ENCODE assay signal across 11 cellular contexts in the genomic region with DNA sequence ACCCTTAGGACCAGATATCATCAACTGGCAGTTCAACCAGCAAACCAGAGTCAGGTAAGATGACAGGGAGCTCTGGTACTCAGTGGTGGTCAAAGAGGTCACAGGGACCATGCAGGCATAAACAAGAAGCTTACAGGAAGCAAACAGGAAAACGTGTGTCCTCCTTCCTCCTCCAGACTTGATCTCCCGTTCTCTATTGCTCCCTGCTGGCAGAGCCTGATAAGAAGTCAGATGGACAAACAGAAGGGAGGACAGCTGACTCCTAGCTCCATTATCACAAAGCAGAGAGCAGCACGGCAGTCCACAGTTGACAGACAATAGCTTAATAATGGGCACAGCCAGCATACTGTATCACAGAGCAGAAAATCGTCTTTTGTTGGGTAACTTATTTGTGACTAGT.
A peak's percentile ranks its signal among the peaks of the same experiment; 100 is the strongest.
DNase-seq lines count a peak whose midpoint lies in the region; ATAC-seq and TF ChIP-seq lines count a peak whose summit lies in the region.
"Had no signal": no experiment of that assay in that cellular context is flagged by ENCODE, and none has a peak within 500 bp of the region (broad histone marks: within the 10 kb centered on the region; RNA-seq: fewer than 3 reads in every experiment).

No MANE protein-coding gene starts in this region.

- no peak overlapping the region for H2AFZ ChIP-seq in OCI-LY7 (ENCODE audit: low read length)

- intact Hi-C loops in OCI-LY7 (cut with micrococcal nuclease; ENCODE audit: unreplicated experiment) = no loop called here
- intact Hi-C loops in activated CD4-positive, alpha-beta T cell treated with anti-CD3 and anti-CD28 coated beads, Interleukin-2, amount 10 ng/mL, durations not matched to agents 24 days and 14 days (cut with micrococcal nuclease) = no loop called here

- H3K4me1 ChIP-seq in OCI-LY7 (ENCODE audit: insufficient read depth, low read length, poor library complexity, severe bottlenecking) = no peaks in the 10 kb centered on the region

- TF ChIP-seq CTCF in OCI-LY7 (conservative IDR thresholded peaks at IDR 0.05; ENCODE audit: low read length) (peak; percentile 29; the same call in 1 of the 2 replicates), epithelial cell of proximal tubule (conservative IDR thresholded peaks at IDR 0.05; ENCODE audit: low read depth, low read length) (peak; percentile 34)

- H3K9me3 Mint-ChIP-seq in activated CD8-positive, alpha-beta T cell treated with anti-CD3 and anti-CD28 coated beads, Interleukin-2, amount 10 ng/mL, durations not matched to agents 7 days and 5 days (ENCODE audit: insufficient read depth) = no peaks in the 10 kb centered on the region
- no peaks in the 10 kb centered on the region for H3K9me3 Mint-ChIP-seq in activated CD4-positive, alpha-beta T cell treated with anti-CD3 and anti-CD28 coated beads, Interleukin-2, amount 10 ng/mL, durations not matched to agents 24 days and 14 days
- H3K9me3 Mint-ChIP-seq: activated naive CD4-positive, alpha-beta T cell treated with anti-CD3 and anti-CD28 coated beads, Interleukin-2, amount 10 ng/mL, durations not matched to agents 7 days and 5 days; stimulated activated naive CD8-positive, alpha-beta T cell treated with anti-CD3 and anti-CD28 coated beads, Interleukin-15, amount 100 ng/mL, for 72 hours; T-cell had no signal

- no peak overlapping the region for H3K27ac Mint-ChIP-seq in activated CD8-positive, alpha-beta T cell treated with anti-CD3 and anti-CD28 coated beads, Interleukin-2, amount 10 ng/mL, durations not matched to agents 7 days and 5 days
- H3K27ac Mint-ChIP-seq in activated CD4-positive, alpha-beta T cell treated with anti-CD3 and anti-CD28 coated beads, Interleukin-2, amount 10 ng/mL, durations not matched to agents 24 days and 14 days = no peak overlapping the region
- H3K27ac Mint-ChIP-seq: activated naive CD4-positive, alpha-beta T cell treated with anti-CD3 and anti-CD28 coated beads, Interleukin-2, amount 10 ng/mL, durations not matched to agents 7 days and 5 days; stimulated activated naive CD8-positive, alpha-beta T cell treated with anti-CD3 and anti-CD28 coated beads, Interleukin-15, amount 100 ng/mL, for 72 hours; T-cell had no signal

- no peaks in the 10 kb centered on the region for H3K79me2 ChIP-seq in OCI-LY7 (ENCODE audit: insufficient read depth, low read depth, low read length)

- H3K4me3 Mint-ChIP-seq in activated CD8-positive, alpha-beta T cell treated with anti-CD3 and anti-CD28 coated beads, Interleukin-2, amount 10 ng/mL, durations not matched to agents 7 days and 5 days = no peak overlapping the region
- H3K4me3 Mint-ChIP-seq in activated CD4-positive, alpha-beta T cell treated with anti-CD3 and anti-CD28 coated beads, Interleukin-2, amount 10 ng/mL, durations not matched to agents 24 days and 14 days = no peak overlapping the region
- H3K4me3 Mint-ChIP-seq: activated naive CD4-positive, alpha-beta T cell treated with anti-CD3 and anti-CD28 coated beads, Interleukin-2, amount 10 ng/mL, durations not matched to agents 7 days and 5 days; stimulated activated naive CD8-positive, alpha-beta T cell treated with anti-CD3 and anti-CD28 coated beads, Interleukin-15, amount 100 ng/mL, for 72 hours; T-cell had no signal

- H3K36me3 ChIP-seq in OCI-LY7 (ENCODE audit: insufficient read depth, low read length) = no peaks in the 10 kb centered on the region

- no peak overlapping the region for H3K27ac ChIP-seq in OCI-LY7 (ENCODE audit: low read depth, low read length, poor library complexity, severe bottlenecking)

- no peaks in the 10 kb centered on the region for H3K9me2 ChIP-seq in OCI-LY7 (ENCODE audit: insufficient read depth, low read length)

- DNase-seq in ELR (ENCODE audit: low read depth) (peak; percentile 56), OCI-LY7 (ENCODE audit: low spot score) (no peak), epithelial cell of proximal tubule (ENCODE audit: low read depth) (no peak), pons (ENCODE audit: low spot score) (peak; percentile 92)
- no peak for DNase-seq in activated CD8-positive, alpha-beta T cell treated with anti-CD3 and anti-CD28 coated beads, Interleukin-2, amount 10 ng/mL, durations not matched to agents 7 days and 5 days
- DNase-seq in stimulated activated CD4-positive, alpha-beta T cell treated with anti-CD3 and anti-CD28 coated beads, Interleukin-2, amount 100 ng/mL, for 24 hours = no peak
- DNase-seq in activated CD4-positive, alpha-beta T cell treated with anti-CD3 and anti-CD28 coated beads, Interleukin-2, amount 10 ng/mL, durations not matched to agents 24 days and 14 days = no peak
- DNase-seq: activated naive CD4-positive, alpha-beta T cell treated with anti-CD3 and anti-CD28 coated beads, Interleukin-2, amount 10 ng/mL, durations not matched to agents 7 days and 5 days; stimulated activated naive CD8-positive, alpha-beta T cell treated with anti-CD3 and anti-CD28 coated beads, Interleukin-15, amount 100 ng/mL, for 72 hours; T-cell had no signal

- no peaks in the 10 kb centered on the region for H3K27me3 Mint-ChIP-seq in activated CD8-positive, alpha-beta T cell treated with anti-CD3 and anti-CD28 coated beads, Interleukin-2, amount 10 ng/mL, durations not matched to agents 7 days and 5 days (ENCODE audit: low read depth)
- H3K27me3 Mint-ChIP-seq in activated CD4-positive, alpha-beta T cell treated with anti-CD3 and anti-CD28 coated beads, Interleukin-2, amount 10 ng/mL, durations not matched to agents 24 days and 14 days = no peaks in the 10 kb centered on the region
- H3K27me3 Mint-ChIP-seq: activated naive CD4-positive, alpha-beta T cell treated with anti-CD3 and anti-CD28 coated beads, Interleukin-2, amount 10 ng/mL, durations not matched to agents 7 days and 5 days; stimulated activated naive CD8-positive, alpha-beta T cell treated with anti-CD3 and anti-CD28 coated beads, Interleukin-15, amount 100 ng/mL, for 72 hours; T-cell had no signal

- peaks cover 15% of the 10 kb centered on the region for H3K36me3 Mint-ChIP-seq in activated CD8-positive, alpha-beta T cell treated with anti-CD3 and anti-CD28 coated beads, Interleukin-2, amount 10 ng/mL, durations not matched to agents 7 days and 5 days (ENCODE audit: low read depth)
- H3K36me3 Mint-ChIP-seq in activated CD4-positive, alpha-beta T cell treated with anti-CD3 and anti-CD28 coated beads, Interleukin-2, amount 10 ng/mL, durations not matched to agents 24 days and 14 days (ENCODE audit: low read depth) = peaks cover 31% of the 10 kb centered on the region

- H3K4me2 ChIP-seq in OCI-LY7 (ENCODE audit: low read length) = no peak overlapping the region

- no peak overlapping the region for H3K4me3 ChIP-seq in OCI-LY7 (ENCODE audit: low read depth, low read length, poor library complexity, severe bottlenecking)
- H3K4me3 ChIP-seq in epithelial cell of proximal tubule (ENCODE audit: low read depth, low read length) = no peak overlapping the region

- CTCF ChIA-PET in OCI-LY7 (lab: Charles Lee; ENCODE audit: unreplicated experiment) = no interaction called here
- CTCF ChIA-PET in activated CD8-positive, alpha-beta T cell treated with anti-CD3 and anti-CD28 coated beads, Interleukin-2, amount 10 ng/mL, durations not matched to agents 7 days and 5 days (lab: Charles Lee) = interaction anchor here (1.3 kb wide), 1 partner anchor 20 kb away, joined by 6 read pairs; no protein-coding TSS in a partner anchor

- no peaks in the 10 kb centered on the region for H4K20me1 ChIP-seq in OCI-LY7 (ENCODE audit: insufficient read depth, low read length)

- H3K9me3 ChIP-seq in OCI-LY7 (ENCODE audit: low read length) = no peaks in the 10 kb centered on the region

- no peak for ATAC-seq in activated CD8-positive, alpha-beta T cell treated with anti-CD3 and anti-CD28 coated beads, Interleukin-2, amount 10 ng/mL, durations not matched to agents 7 days and 5 days
- ATAC-seq in HG03354 (IDR thresholded peaks at IDR 0.05; ENCODE audit: poor library complexity, severe bottlenecking, unreplicated experiment) = no peak
- ATAC-seq: stimulated activated naive CD8-positive, alpha-beta T cell treated with anti-CD3 and anti-CD28 coated beads, Interleukin-15, amount 100 ng/mL, for 72 hours; T-cell had no signal

- H3K4me1 Mint-ChIP-seq in activated CD8-positive, alpha-beta T cell treated with anti-CD3 and anti-CD28 coated beads, Interleukin-2, amount 10 ng/mL, durations not matched to agents 7 days and 5 days (ENCODE audit: low read depth) = peaks cover 23% of the 10 kb centered on the region
- H3K4me1 Mint-ChIP-seq in activated CD4-positive, alpha-beta T cell treated with anti-CD3 and anti-CD28 coated beads, Interleukin-2, amount 10 ng/mL, durations not matched to agents 24 days and 14 days = peaks cover 60% of the 10 kb centered on the region

- POLR2A ChIA-PET in OCI-LY7 (lab: Charles Lee) = no interaction called here
- POLR2A ChIA-PET in activated CD8-positive, alpha-beta T cell treated with anti-CD3 and anti-CD28 coated beads, Interleukin-2, amount 10 ng/mL, durations not matched to agents 7 days and 5 days (lab: Charles Lee) = no interaction called here

- no TSS peak for BruUV-seq in OCI-LY7 (replicated peaks; lab: Mats Ljungman, UMichigan)

Comparison
In these comparisons a context has a peak if more than half of its experiments do, and no peak if none do; other contexts are left out.
1. DNase-seq: peak in ELR (single experiment) and pons (single experiment); none in OCI-LY7 (single experiment), epithelial cell of proximal tubule (single experiment), activated CD8-positive, alpha-beta T cell treated with anti-CD3 and anti-CD28 coated beads, Interleukin-2, amount 10 ng/mL, durations not matched to agents 7 days and 5 days (single experiment), stimulated activated CD4-positive, alpha-beta T cell treated with anti-CD3 and anti-CD28 coated beads, Interleukin-2, amount 100 ng/mL, for 24 hours (0 of 2) and activated CD4-positive, alpha-beta T cell treated with anti-CD3 and anti-CD28 coated beads, Interleukin-2, amount 10 ng/mL, durations not matched to agents 24 days and 14 days (single experiment).